In genomic region chr17:62653002-62653830, GRCh38 we compare ENCODE assay signal across 1 cellular context.
A peak's percentile ranks its signal among the peaks of the same experiment; 100 is the strongest.
TF ChIP-seq lines count a peak whose summit lies in the region.

No MANE protein-coding gene starts in this region.

TF ChIP-seq in HEK293, 187 proteins besides CTCF, POLR2A, EP300 and RAD21 (continued from another document):
- TF ChIP-seq REST (tag by site-specific recombination; IDR thresholded peaks at IDR 0.05) (no peak), PRDM1 (tag by site-specific recombination; IDR thresholded peaks at IDR 0.05) (no peak), ZNF624 (tag by site-specific recombination; IDR thresholded peaks at IDR 0.05) (no peak), GLIS2 (tag by site-specific recombination; IDR thresholded peaks at IDR 0.05) (peak; percentile 56), ZNF146 (tag by site-specific recombination; IDR thresholded peaks at IDR 0.05) (no peak), SETDB1 (IDR thresholded peaks at IDR 0.05; ENCODE audit: insufficient read length, low read length) (no peak), ZNF621 (tag by site-specific recombination; IDR thresholded peaks at IDR 0.05) (no peak), ZNF670 (tag by site-specific recombination; IDR thresholded peaks at IDR 0.05; ENCODE audit: low read depth) (no peak), ZNF549 (tag by site-specific recombination; IDR thresholded peaks at IDR 0.05) (no peak), ZNF596 (tag by site-specific recombination; IDR thresholded peaks at IDR 0.05) (no peak), ZNF561 (tag by site-specific recombination; IDR thresholded peaks at IDR 0.05; ENCODE audit: borderline replicate concordance) (no peak), ZNF214 (tag by site-specific recombination; IDR thresholded peaks at IDR 0.05; ENCODE audit: borderline replicate concordance) (no peak), EGR2 (tag by site-specific recombination; IDR thresholded peaks at IDR 0.05; ENCODE audit: low read depth) (peak; percentile 84), ZNF169 (tag by site-specific recombination; IDR thresholded peaks at IDR 0.05) (no peak), ZNF175 (tag by site-specific recombination; IDR thresholded peaks at IDR 0.05) (no peak), BCL6B (tag by site-specific recombination; IDR thresholded peaks at IDR 0.05) (no peak), ZBTB48 (tag by site-specific recombination; IDR thresholded peaks at IDR 0.05) (no peak), REPIN1 (tag by site-specific recombination; IDR thresholded peaks at IDR 0.05; ENCODE audit: low read depth) (no peak), ZNF354C (tag by site-specific recombination; IDR thresholded peaks at IDR 0.05; ENCODE audit: borderline replicate concordance, low read depth) (no peak), ZNF623 (tag by site-specific recombination; IDR thresholded peaks at IDR 0.05) (no peak), MYNN (tag by site-specific recombination; IDR thresholded peaks at IDR 0.05; ENCODE audit: borderline replicate concordance) (no peak), ZIC2 (tag by site-specific recombination; IDR thresholded peaks at IDR 0.05) (no peak; the same call in 1 of the 2 replicates), ZNF23 (tag by site-specific recombination; IDR thresholded peaks at IDR 0.05; ENCODE audit: borderline replicate concordance) (no peak), ZNF155 (tag by site-specific recombination; IDR thresholded peaks at IDR 0.05) (no peak), ZFP3 (tag by site-specific recombination; IDR thresholded peaks at IDR 0.05; ENCODE audit: low read depth) (no peak), ZNF555 (tag by site-specific recombination; conservative IDR thresholded peaks at IDR 0.05) (no peak), SP2 (tag by site-specific recombination; IDR thresholded peaks at IDR 0.05) (peak; percentile 66), ZNF707 (tag by site-specific recombination; IDR thresholded peaks at IDR 0.05) (no peak), ZNF114 (tag by site-specific recombination; IDR thresholded peaks at IDR 0.05) (no peak), MEIS1 (CRISPR knock-in tag; IDR thresholded peaks at IDR 0.05; ENCODE audit: borderline replicate concordance) (no peak), ZFHX2 (tag by site-specific recombination; conservative IDR thresholded peaks at IDR 0.05) (peak; percentile 88), GLIS1 (tag by site-specific recombination; IDR thresholded peaks at IDR 0.05) (peak; percentile 26), HOXA7 (CRISPR knock-in tag; IDR thresholded peaks at IDR 0.05; ENCODE audit: borderline replicate concordance) (no peak), ZNF600 (tag by site-specific recombination; IDR thresholded peaks at IDR 0.05) (0 out of 2 replicates have a peak, but pooled peaks have one; percentile 30), ZBTB21 (tag by site-specific recombination; IDR thresholded peaks at IDR 0.05) (no peak), ZNF560 (tag by site-specific recombination; IDR thresholded peaks at IDR 0.05; ENCODE audit: borderline replicate concordance) (no peak), ZEB2 (tag by site-specific recombination; IDR thresholded peaks at IDR 0.05) (no peak), ZNF843 (tag by site-specific recombination; IDR thresholded peaks at IDR 0.05) (0 out of 2 replicates have a peak, but pooled peaks have one; percentile 5), ZNF416 (tag by site-specific recombination; IDR thresholded peaks at IDR 0.05) (no peak), HOXD13 (CRISPR knock-in tag; IDR thresholded peaks at IDR 0.05; ENCODE audit: borderline replicate concordance) (no peak), ZBTB17 (tag by site-specific recombination; IDR thresholded peaks at IDR 0.05) (no peak), ZNF513 (tag by site-specific recombination; IDR thresholded peaks at IDR 0.05) (0 out of 2 replicates have a peak, but pooled peaks have one; percentile 8), PATZ1 (tag by site-specific recombination; IDR thresholded peaks at IDR 0.05) (peak; percentile 66), ZSCAN18 (tag by site-specific recombination; IDR thresholded peaks at IDR 0.05) (no peak), ZNF341 (tag by site-specific recombination; IDR thresholded peaks at IDR 0.05; ENCODE audit: low read depth) (0 out of 2 replicates have a peak, but pooled peaks have one; percentile 6)
- TF ChIP-seq, protein P1, sequence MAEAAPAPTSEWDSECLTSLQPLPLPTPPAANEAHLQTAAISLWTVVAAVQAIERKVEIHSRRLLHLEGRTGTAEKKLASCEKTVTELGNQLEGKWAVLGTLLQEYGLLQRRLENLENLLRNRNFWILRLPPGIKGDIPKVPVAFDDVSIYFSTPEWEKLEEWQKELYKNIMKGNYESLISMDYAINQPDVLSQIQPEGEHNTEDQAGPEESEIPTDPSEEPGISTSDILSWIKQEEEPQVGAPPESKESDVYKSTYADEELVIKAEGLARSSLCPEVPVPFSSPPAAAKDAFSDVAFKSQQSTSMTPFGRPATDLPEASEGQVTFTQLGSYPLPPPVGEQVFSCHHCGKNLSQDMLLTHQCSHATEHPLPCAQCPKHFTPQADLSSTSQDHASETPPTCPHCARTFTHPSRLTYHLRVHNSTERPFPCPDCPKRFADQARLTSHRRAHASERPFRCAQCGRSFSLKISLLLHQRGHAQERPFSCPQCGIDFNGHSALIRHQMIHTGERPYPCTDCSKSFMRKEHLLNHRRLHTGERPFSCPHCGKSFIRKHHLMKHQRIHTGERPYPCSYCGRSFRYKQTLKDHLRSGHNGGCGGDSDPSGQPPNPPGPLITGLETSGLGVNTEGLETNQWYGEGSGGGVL (tag by site-specific recombination; IDR thresholded peaks at IDR 0.05) = peak; percentile 87
- TF ChIP-seq, protein P2, sequence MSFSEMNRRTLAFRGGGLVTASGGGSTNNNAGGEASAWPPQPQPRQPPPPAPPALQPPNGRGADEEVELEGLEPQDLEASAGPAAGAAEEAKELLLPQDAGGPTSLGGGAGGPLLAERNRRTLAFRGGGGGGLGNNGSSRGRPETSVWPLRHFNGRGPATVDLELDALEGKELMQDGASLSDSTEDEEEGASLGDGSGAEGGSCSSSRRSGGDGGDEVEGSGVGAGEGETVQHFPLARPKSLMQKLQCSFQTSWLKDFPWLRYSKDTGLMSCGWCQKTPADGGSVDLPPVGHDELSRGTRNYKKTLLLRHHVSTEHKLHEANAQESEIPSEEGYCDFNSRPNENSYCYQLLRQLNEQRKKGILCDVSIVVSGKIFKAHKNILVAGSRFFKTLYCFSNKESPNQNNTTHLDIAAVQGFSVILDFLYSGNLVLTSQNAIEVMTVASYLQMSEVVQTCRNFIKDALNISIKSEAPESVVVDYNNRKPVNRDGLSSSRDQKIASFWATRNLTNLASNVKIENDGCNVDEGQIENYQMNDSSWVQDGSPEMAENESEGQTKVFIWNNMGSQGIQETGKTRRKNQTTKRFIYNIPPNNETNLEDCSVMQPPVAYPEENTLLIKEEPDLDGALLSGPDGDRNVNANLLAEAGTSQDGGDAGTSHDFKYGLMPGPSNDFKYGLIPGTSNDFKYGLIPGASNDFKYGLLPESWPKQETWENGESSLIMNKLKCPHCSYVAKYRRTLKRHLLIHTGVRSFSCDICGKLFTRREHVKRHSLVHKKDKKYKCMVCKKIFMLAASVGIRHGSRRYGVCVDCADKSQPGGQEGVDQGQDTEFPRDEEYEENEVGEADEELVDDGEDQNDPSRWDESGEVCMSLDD (tag by site-specific recombination; IDR thresholded peaks at IDR 0.05) = peak; percentile 2; the same call in 1 of the 2 replicates
- TF ChIP-seq, protein P3, sequence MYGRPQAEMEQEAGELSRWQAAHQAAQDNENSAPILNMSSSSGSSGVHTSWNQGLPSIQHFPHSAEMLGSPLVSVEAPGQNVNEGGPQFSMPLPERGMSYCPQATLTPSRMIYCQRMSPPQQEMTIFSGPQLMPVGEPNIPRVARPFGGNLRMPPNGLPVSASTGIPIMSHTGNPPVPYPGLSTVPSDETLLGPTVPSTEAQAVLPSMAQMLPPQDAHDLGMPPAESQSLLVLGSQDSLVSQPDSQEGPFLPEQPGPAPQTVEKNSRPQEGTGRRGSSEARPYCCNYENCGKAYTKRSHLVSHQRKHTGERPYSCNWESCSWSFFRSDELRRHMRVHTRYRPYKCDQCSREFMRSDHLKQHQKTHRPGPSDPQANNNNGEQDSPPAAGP (tag by site-specific recombination; IDR thresholded peaks at IDR 0.05) = no peak
- TF ChIP-seq, protein P4, sequence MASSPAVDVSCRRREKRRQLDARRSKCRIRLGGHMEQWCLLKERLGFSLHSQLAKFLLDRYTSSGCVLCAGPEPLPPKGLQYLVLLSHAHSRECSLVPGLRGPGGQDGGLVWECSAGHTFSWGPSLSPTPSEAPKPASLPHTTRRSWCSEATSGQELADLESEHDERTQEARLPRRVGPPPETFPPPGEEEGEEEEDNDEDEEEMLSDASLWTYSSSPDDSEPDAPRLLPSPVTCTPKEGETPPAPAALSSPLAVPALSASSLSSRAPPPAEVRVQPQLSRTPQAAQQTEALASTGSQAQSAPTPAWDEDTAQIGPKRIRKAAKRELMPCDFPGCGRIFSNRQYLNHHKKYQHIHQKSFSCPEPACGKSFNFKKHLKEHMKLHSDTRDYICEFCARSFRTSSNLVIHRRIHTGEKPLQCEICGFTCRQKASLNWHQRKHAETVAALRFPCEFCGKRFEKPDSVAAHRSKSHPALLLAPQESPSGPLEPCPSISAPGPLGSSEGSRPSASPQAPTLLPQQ (tag by site-specific recombination; IDR thresholded peaks at IDR 0.05) = no peak
